8 cellular contexts compared by ENCODE assay signal in genomic region chr6:161694995-161695394, GRCh38.
DNase-seq lines count a peak whose midpoint lies in the region; ATAC-seq and TF ChIP-seq lines count a peak whose summit lies in the region.

No MANE protein-coding gene starts in this region.

- POLR2A ChIA-PET in AG04449 (lab: Yijun Ruan, JAX) (no interaction called here), PC-3 (lab: Charles Lee; ENCODE audit: unreplicated experiment) (no interaction called here)

- H3K4me3 ChIP-seq in AG04449 (ENCODE audit: low read depth, low read length) (no peak overlapping the region), PC-3 (ENCODE audit: low read length) (no peak overlapping the region)

- H3K9ac ChIP-seq in PC-3 (ENCODE audit: low read length): no peak overlapping the region

- no peak overlapping the region for H2AFZ ChIP-seq in PC-3 (ENCODE audit: low read length)

- no peak overlapping the region for H3K27ac ChIP-seq in PC-3 (ENCODE audit: low read length)

- CTCF ChIA-PET in AG04449 (lab: Yijun Ruan, JAX) (interaction anchor here (0.7 to 3.6 kb wide), 9 partner anchors 39 to 304 kb away, joined by 3 to 43 read pairs (median 3); no protein-coding TSS in a partner anchor), PC-3 (lab: Charles Lee) (interaction anchor here (0.6 to 1.0 kb wide), 2 partner anchors 277 to 301 kb away, joined by 3 read pairs; no protein-coding TSS in a partner anchor)

- intact Hi-C loops in PC-3 (cut with micrococcal nuclease): no loop called here

- no peak overlapping the region for H3K27ac Mint-ChIP-seq in T-helper 17 cell

- H3K79me2 ChIP-seq in PC-3 (ENCODE audit: low read length): no peaks in the 10 kb centered on the region

- peaks cover 13% of the 10 kb centered on the region for H3K27me3 Mint-ChIP-seq in T-helper 17 cell

- H3K27me3 ChIP-seq in PC-3 (ENCODE audit: low read length): peaks cover 22% of the 10 kb centered on the region

- H3K9me3 ChIP-seq in PC-3 (ENCODE audit: low read length) (no peaks in the 10 kb centered on the region), T-helper 17 cell (ENCODE audit: control insufficient read depth, low read length, poor library complexity, severe bottlenecking) (no peaks in the 10 kb centered on the region)

- TF ChIP-seq CTCF in AG04449 (IDR thresholded peaks at IDR 0.05; ENCODE audit: insufficient read depth, low read length, missing control alignments): peak; percentile 40
- TF ChIP-seq CTCF in PC-3 (conservative IDR thresholded peaks at IDR 0.05; ENCODE audit: low read depth, low read length): peak; percentile 63

- H3F3A ChIP-seq in PC-3 (ENCODE audit: low read length, unreplicated experiment): no peaks in the 10 kb centered on the region

- no peaks in the 10 kb centered on the region for H3K9me2 ChIP-seq in PC-3 (replicated peaks; ENCODE audit: low read length)

- no TSS peak for BruUV-seq in PC-3 (replicated peaks; lab: Mats Ljungman, UMichigan)

- no peak overlapping the region for H3K4me2 ChIP-seq in PC-3 (ENCODE audit: low read length)

- no peaks in the 10 kb centered on the region for H3K36me3 ChIP-seq in PC-3 (ENCODE audit: low read depth, low read length)

- no peaks in the 10 kb centered on the region for H3K36me3 Mint-ChIP-seq in T-helper 17 cell (ENCODE audit: low read depth)

- DNase-seq in AG04449 (ENCODE audit: low read depth, low spot score): no peak
- peak; percentile 44 for DNase-seq in PC-3
- peak; percentile 23 for DNase-seq in glomerular visceral epithelial cell (ENCODE audit: extremely low spot score)
- no peak for DNase-seq in NCI-H2107 treated with DMSO at 0.1 percent for 48 hours (lab: John Stamatoyannopoulos, UW; ENCODE audit: unreplicated experiment)
- DNase-seq in T-helper 17 cell: no peak
- DNase-seq in NCI-H1436 treated with DMSO at 0.1 percent for 48 hours (lab: John Stamatoyannopoulos, UW): no peak

- H3K4me1 Mint-ChIP-seq in T-helper 17 cell: no peaks in the 10 kb centered on the region

- peak; percentile 73 for ATAC-seq in GM18861 (IDR thresholded peaks at IDR 0.05; ENCODE audit: unreplicated experiment)
- no peak for ATAC-seq in PC-3
- no peak for ATAC-seq in T-helper 17 cell
- ATAC-seq in HG02981 (IDR thresholded peaks at IDR 0.05; ENCODE audit: unreplicated experiment): no peak

- no peak overlapping the region for H3K4me3 Mint-ChIP-seq in T-helper 17 cell

- H4K20me1 ChIP-seq in PC-3 (ENCODE audit: low read length): no peaks in the 10 kb centered on the region

- no peaks in the 10 kb centered on the region for H3K4me1 ChIP-seq in PC-3 (ENCODE audit: insufficient read depth, low read length)

Comparison
In these comparisons a context has a peak if more than half of its experiments do, and no peak if none do; other contexts are left out.
1. DNase-seq: peak in PC-3 (single experiment) and glomerular visceral epithelial cell (single experiment); none in AG04449 (single experiment), NCI-H2107 treated with DMSO at 0.1 percent for 48 hours (single experiment), T-helper 17 cell (0 of 3) and NCI-H1436 treated with DMSO at 0.1 percent for 48 hours (single experiment).